ENCODE assay signal across 1 cellular context in genomic region chr11:556175-556699, GRCh38.
A peak's percentile ranks its signal among the peaks of the same experiment; 100 is the strongest.
TF ChIP-seq lines count a peak whose summit lies in the region.

No MANE protein-coding gene starts in this region.

TF ChIP-seq in HepG2, 621 proteins besides CTCF, POLR2A, EP300 and RAD21:
- TF ChIP-seq HNRNPLL (IDR thresholded peaks at IDR 0.05; ENCODE audit: low read depth, low read length, poor library complexity, severe bottlenecking) = peak; percentile 14
- TF ChIP-seq ZNF512 (CRISPR knock-in tag; IDR thresholded peaks at IDR 0.05) = no peak
